ENCODE assay signal across 16 cellular contexts in genomic region chr6:94089915-94090314, GRCh38.
DNase-seq lines count a peak whose midpoint lies in the region.
"Had no signal": no experiment of that assay in that cellular context is flagged by ENCODE, and none has a peak within 500 bp of the region (broad histone marks: within the 10 kb centered on the region; RNA-seq: fewer than 3 reads in every experiment).

No MANE protein-coding gene starts in this region.

- H3K23ac ChIP-seq in mesendoderm (ENCODE audit: low read length) = no peak overlapping the region

- WGBS in HUES64 = 86% methylated on average over 2 of the region's 4 CpGs
- WGBS in mesendoderm (ENCODE audit: extremely low coverage, insufficient coverage, low lambda C conversion rate) = no CpG with 5 or more reads among the region's 4 CpGs

- no peaks in the 10 kb centered on the region for H3K79me2 ChIP-seq in mesendoderm (ENCODE audit: control insufficient read depth, insufficient read depth, low read length)

- H3K4me1 ChIP-seq in HUES48 (ENCODE audit: control insufficient read depth, insufficient read depth, low read length) (peaks cover 17% of the 10 kb centered on the region), HUES64 (ENCODE audit: insufficient read depth, low read length) (peaks cover 15% of the 10 kb centered on the region), mesendoderm (ENCODE audit: control insufficient read depth, low read depth, low read length) (no peaks in the 10 kb centered on the region)

- H2AK5ac ChIP-seq in mesendoderm (ENCODE audit: low read length) = no peak overlapping the region

- no peak overlapping the region for H3K4me3 ChIP-seq in HUES48 (ENCODE audit: low read depth, low read length)
- no peak overlapping the region for H3K4me3 ChIP-seq in HUES64 (ENCODE audit: low read length)
- H3K4me3 ChIP-seq in mesendoderm (ENCODE audit: low read length) = no peak overlapping the region
- H3K4me3 ChIP-seq: HAP-1 had no signal

- H3K56ac ChIP-seq in mesendoderm (ENCODE audit: low read length) = no peak overlapping the region

- H3K27me3 ChIP-seq in HUES48 (ENCODE audit: control insufficient read depth, insufficient read depth, low read length) (no peaks in the 10 kb centered on the region), HUES64 (ENCODE audit: insufficient read depth, low read length) (no peaks in the 10 kb centered on the region), mesendoderm (ENCODE audit: insufficient read depth, low read length, poor library complexity) (no peaks in the 10 kb centered on the region)

- H3K27ac ChIP-seq in HUES48 (ENCODE audit: low read depth, low read length) (peak overlapping the region; percentile 36), HUES64 (ENCODE audit: low read depth, low read length) (peak overlapping the region; percentile 19), mesendoderm (ENCODE audit: low read depth, low read length) (no peak overlapping the region)

- no peak overlapping the region for H3K18ac ChIP-seq in mesendoderm (ENCODE audit: low read length)

- H3K79me1 ChIP-seq in mesendoderm (ENCODE audit: low read length) = no peaks in the 10 kb centered on the region

- H2BK5ac ChIP-seq in mesendoderm (ENCODE audit: low read length) = no peak overlapping the region

- H4K8ac ChIP-seq in mesendoderm (ENCODE audit: low read depth, low read length) = no peak overlapping the region

- H2BK120ac ChIP-seq in mesendoderm (ENCODE audit: low read depth, low read length) = no peak overlapping the region

- H3K9ac ChIP-seq in HUES48 (ENCODE audit: low read depth, low read length) (no peak overlapping the region), HUES64 (ENCODE audit: low read depth, low read length) (no peak overlapping the region), mesendoderm (ENCODE audit: low read length) (no peak overlapping the region)

- H3K4ac ChIP-seq in mesendoderm (ENCODE audit: low read depth, low read length) = no peak overlapping the region

- H3K36me3 ChIP-seq in HUES48 (ENCODE audit: control insufficient read depth, insufficient read depth, low read length) (no peaks in the 10 kb centered on the region), HUES64 (ENCODE audit: insufficient read depth, low read length) (no peaks in the 10 kb centered on the region), mesendoderm (ENCODE audit: control insufficient read depth, insufficient read depth, low read length) (no peaks in the 10 kb centered on the region)
- H3K36me3 ChIP-seq: HAP-1 had no signal

- H3K9me3 ChIP-seq in HUES48 (ENCODE audit: control insufficient read depth, insufficient read depth, low read length) = no peaks in the 10 kb centered on the region
- H3K9me3 ChIP-seq in HUES64 (ENCODE audit: insufficient read depth, low read depth, low read length) = no peaks in the 10 kb centered on the region
- H3K9me3 ChIP-seq: HAP-1 had no signal

- no peak overlapping the region for H2BK15ac ChIP-seq in mesendoderm (replicated peaks; ENCODE audit: low read depth)

- H3K4me2 ChIP-seq in mesendoderm (ENCODE audit: low read length) = no peak overlapping the region

- DNase-seq in mesendoderm (peak; percentile 71), NCI-H2171 treated with DMSO at 0.1 percent for 48 hours (lab: John Stamatoyannopoulos, UW) (no peak)
- DNase-seq in stimulated activated CD4-positive, alpha-beta T cell treated with anti-CD3 and anti-CD28 coated beads, Interleukin-2, amount 100 ng/mL, for 48 hours = no peak
- no peak for DNase-seq in activated CD8-positive, alpha-beta memory T cell treated with anti-CD3 and anti-CD28 coated beads, Interleukin-2, amount 50 U/mL, for 48 hours
- DNase-seq: C1 segment of cervical spinal cord; Calu3; CD4-positive, alpha-beta memory T cell; COR-L47; DMS53; DMS79 treated with DMSO at 0.1 percent for 48 hours; GF-D8; GOT3; HFFc6 had no signal

- H4K5ac ChIP-seq in mesendoderm (ENCODE audit: low read length) = no peak overlapping the region
